22 cellular contexts compared by ENCODE assay signal in genomic region chr16:11023640-11024039, GRCh38.
"Had no signal": no experiment of that assay in that cellular context is flagged by ENCODE, and none has a peak within 500 bp of the region (broad histone marks: within the 10 kb centered on the region; RNA-seq: fewer than 3 reads in every experiment).

No MANE protein-coding gene starts in this region.

- DNase-seq: activated CD4-positive, alpha-beta memory T cell treated with anti-CD3 and anti-CD28 coated beads for 36 hours; activated CD4-positive, alpha-beta T cell treated with anti-CD3 and anti-CD28 coated beads for 48 hours; amniotic stem cell; brain microvascular endothelial cell; dorsolateral prefrontal cortex; effector memory CD4-positive, alpha-beta T cell; gastrocnemius medialis; glutamatergic neuron; naive thymus-derived CD4-positive, alpha-beta T cell; occipital lobe; psoas muscle; stimulated activated CD4-positive, alpha-beta T cell treated with anti-CD3 and anti-CD28 coated beads, Interleukin-1b, Interleukin-23, amount 100 ng/mL, for 48 hours; stimulated activated CD4-positive, alpha-beta T cell treated with anti-CD3 and anti-CD28 coated beads, Interleukin-4, amount 100 ng/mL, for 4 hours; stimulated activated CD8-positive, alpha-beta memory T cell treated with anti-CD3 and anti-CD28 coated beads, Interleukin-4, amount 100 ng/mL, for 48 hours; stimulated activated naive CD4-positive, alpha-beta T cell; T-cell; testis; transverse colon had no signal

- H3K4me3 Mint-ChIP-seq: activated CD4-positive, alpha-beta memory T cell treated with anti-CD3 and anti-CD28 coated beads for 36 hours; activated naive CD8-positive, alpha-beta T cell; mesothelial cell of epicardium; naive thymus-derived CD4-positive, alpha-beta T cell; neural progenitor cell; T-cell had no signal

- ATAC-seq: activated T-helper 17 cell treated with anti-CD3 and anti-CD28 coated beads, Interleukin-2, amount 50 U/mL, for 72 hours; gastrocnemius medialis; naive thymus-derived CD4-positive, alpha-beta T cell; T-cell had no signal

- H3K4me1 Mint-ChIP-seq: T-cell had no signal

- H3K27ac Mint-ChIP-seq: activated naive CD8-positive, alpha-beta T cell; mesothelial cell of epicardium; neural progenitor cell; T-cell had no signal

- H3K27me3 Mint-ChIP-seq: activated CD4-positive, alpha-beta memory T cell treated with anti-CD3 and anti-CD28 coated beads for 36 hours; activated naive CD8-positive, alpha-beta T cell; activated T-helper 17 cell treated with anti-CD3 and anti-CD28 coated beads, Interleukin-2, amount 50 U/mL, for 72 hours; naive thymus-derived CD4-positive, alpha-beta T cell; T-cell had no signal
